1 cellular context compared by ENCODE assay signal in genomic region chr1:162397039-162397448, GRCh38.
TF ChIP-seq lines count a peak whose summit lies in the region.

No MANE protein-coding gene starts in this region.

TF ChIP-seq in K562, 482 proteins besides CTCF, POLR2A, EP300 and RAD21 (continued from another document and continues in another):
- no peak for TF ChIP-seq CUX1 (CRISPR knock-in tag; IDR thresholded peaks at IDR 0.05)
- TF ChIP-seq ASH1L (IDR thresholded peaks at IDR 0.05; ENCODE audit: borderline replicate concordance, low read depth, partially characterized antibody): no peak
- no peak for TF ChIP-seq TSC22D4 (tag; IDR thresholded peaks at IDR 0.05)
- no peak for TF ChIP-seq TAF7 (tag; IDR thresholded peaks at IDR 0.05)
- TF ChIP-seq XRCC3 (IDR thresholded peaks at IDR 0.05): no peak
- no peak for TF ChIP-seq HMG20A (CRISPR knock-in tag; conservative IDR thresholded peaks at IDR 0.05)
- no peak for TF ChIP-seq GABPB2 (CRISPR knock-in tag; conservative IDR thresholded peaks at IDR 0.05)
- no peak for TF ChIP-seq FUS (optimal IDR thresholded peaks at IDR 0.05; ENCODE audit: low read depth, low read length)
- no peak for TF ChIP-seq YBX1 (IDR thresholded peaks at IDR 0.05)
- TF ChIP-seq PBX2 (CRISPR knock-in tag; IDR thresholded peaks at IDR 0.05; ENCODE audit: low read depth): no peak
- TF ChIP-seq PBX2 (tag; conservative IDR thresholded peaks at IDR 0.05; ENCODE audit: low read depth): no peak
- TF ChIP-seq HDAC2 (IDR thresholded peaks at IDR 0.05): peak; percentile 46; the same call in 1 of the 2 replicates
- TF ChIP-seq NFATC3 (IDR thresholded peaks at IDR 0.05): peak; percentile 5; the same call in 1 of the 2 replicates
- peak; percentile 88 for TF ChIP-seq SOX6 (IDR thresholded peaks at IDR 0.05)
- peak; percentile 58; the same call in 1 of the 2 replicates for TF ChIP-seq MTA3 (IDR thresholded peaks at IDR 0.05; ENCODE audit: borderline replicate concordance)
- 0 out of 4 replicates have a peak, but pooled peaks of 1 of the 2 experiments have one; percentile 59 for TF ChIP-seq TRIM24 (IDR thresholded peaks at IDR 0.05)
- TF ChIP-seq CLOCK (CRISPR knock-in tag; IDR thresholded peaks at IDR 0.05; ENCODE audit: borderline replicate concordance): no peak
- no peak for TF ChIP-seq ZNF436 (CRISPR knock-in tag; IDR thresholded peaks at IDR 0.05)
- no peak for TF ChIP-seq ZNF518B (CRISPR knock-in tag; IDR thresholded peaks at IDR 0.05)
- TF ChIP-seq RBM25 (IDR thresholded peaks at IDR 0.05; ENCODE audit: low read depth, low read length, severe bottlenecking): no peak
- peak; percentile 75 for TF ChIP-seq JUND (IDR thresholded peaks at IDR 0.05; ENCODE audit: borderline replicate concordance, low read depth, low read length)
- no peak; the same call in 2 of the 3 replicates for TF ChIP-seq JUND (tag; IDR thresholded peaks at IDR 0.05; ENCODE audit: borderline replicate concordance, low read depth, low read length)
- TF ChIP-seq ZBTB33 (CRISPR knock-in tag; IDR thresholded peaks at IDR 0.05): no peak
- no peak for TF ChIP-seq BRF1 (IDR thresholded peaks at IDR 0.05; ENCODE audit: borderline replicate concordance, extremely low read depth, insufficient read length)
- TF ChIP-seq ZNF274 (IDR thresholded peaks at IDR 0.05; ENCODE audit: borderline replicate concordance, low read depth, low read length): 0 out of 2 replicates have a peak, but pooled peaks have one; percentile 19
- TF ChIP-seq HNRNPLL (IDR thresholded peaks at IDR 0.05; ENCODE audit: low read depth, low read length, poor library complexity, severe bottlenecking): no peak
- TF ChIP-seq HIVEP1 (CRISPR knock-in tag; IDR thresholded peaks at IDR 0.05): no peak
- 0 out of 2 replicates have a peak, but pooled peaks have one; percentile 61 for TF ChIP-seq ZEB2 (IDR thresholded peaks at IDR 0.05)
- peak; percentile 89 for TF ChIP-seq MECOM (CRISPR knock-in tag; IDR thresholded peaks at IDR 0.05)
- TF ChIP-seq NONO (IDR thresholded peaks at IDR 0.05; ENCODE audit: low read depth in 2 of 2, low read length in 1 of 2): no peak
- no peak for TF ChIP-seq SMAD2 (IDR thresholded peaks at IDR 0.05; ENCODE audit: low read depth, low read length)
- TF ChIP-seq CEBPG (CRISPR knock-in tag; IDR thresholded peaks at IDR 0.05): peak; percentile 73
- TF ChIP-seq CEBPG (tag; conservative IDR thresholded peaks at IDR 0.05 in 1 of 2, IDR thresholded peaks at IDR 0.05 in 1 of 2): no peak
- peak; percentile 79 for TF ChIP-seq ZBTB7A (IDR thresholded peaks at IDR 0.05; ENCODE audit: borderline replicate concordance, control insufficient read depth, low read depth, low read length)
- no peak for TF ChIP-seq ZKSCAN1 (IDR thresholded peaks at IDR 0.05; ENCODE audit: low read depth, low read length)
- peak; percentile 59 for TF ChIP-seq CCNT2 (IDR thresholded peaks at IDR 0.05; ENCODE audit: borderline replicate concordance, extremely low read depth, insufficient read length, low read depth, low read length)
- no peak for TF ChIP-seq ZNF583 (CRISPR knock-in tag; IDR thresholded peaks at IDR 0.05)
- TF ChIP-seq IRF1 (CRISPR knock-in tag; IDR thresholded peaks at IDR 0.05; ENCODE audit: borderline replicate concordance): no peak
- TF ChIP-seq ARID4B (CRISPR knock-in tag; IDR thresholded peaks at IDR 0.05): no peak
- no peak for TF ChIP-seq ATF1 (CRISPR knock-in tag; IDR thresholded peaks at IDR 0.05)
- no peak for TF ChIP-seq ATF1 (tag; IDR thresholded peaks at IDR 0.05)
- no peak for TF ChIP-seq ZFX (CRISPR knock-in tag; IDR thresholded peaks at IDR 0.05)
